In the genomic region with DNA sequence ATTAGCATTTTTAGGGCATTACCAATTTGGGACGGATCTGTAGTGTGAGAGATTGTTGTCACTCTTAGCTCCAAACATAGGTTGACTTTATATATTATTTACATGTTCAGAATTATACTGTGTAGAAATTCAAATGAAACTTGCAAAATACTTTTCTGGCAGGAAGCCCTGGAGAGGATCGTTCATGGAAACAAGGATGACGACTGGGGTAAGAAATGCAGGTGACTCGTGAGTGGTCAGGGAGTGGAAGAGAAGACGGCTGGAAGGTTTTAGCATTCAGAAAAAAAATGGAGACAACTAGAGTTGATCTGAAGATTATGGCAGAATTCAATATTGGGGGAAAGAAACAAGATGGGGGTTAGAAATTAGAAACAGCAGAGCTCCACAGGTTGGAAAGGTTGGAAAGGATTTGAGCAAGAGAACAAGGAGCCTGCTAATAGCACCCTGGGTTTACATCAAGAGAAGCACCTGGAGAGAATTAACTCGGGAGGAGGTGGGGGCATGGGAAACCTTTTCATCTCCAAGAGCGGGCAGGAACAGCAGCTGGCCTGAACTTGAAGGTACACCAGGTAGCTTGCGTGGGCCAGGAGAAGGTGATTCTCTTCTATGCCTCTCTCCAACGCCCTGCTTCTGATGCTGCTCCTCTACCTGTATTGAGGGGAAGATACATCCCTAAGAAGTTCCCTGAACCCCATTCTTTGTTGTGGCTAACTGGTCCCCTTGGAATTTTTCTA, we compare ENCODE assay signal across 1 cellular context.
TF ChIP-seq lines count a peak whose summit lies in the region.

No MANE protein-coding gene starts in this region.

TF ChIP-seq in GM23338, 12 proteins besides CTCF, POLR2A, EP300 and RAD21 (continued from another document):
- TF ChIP-seq, protein P1, sequence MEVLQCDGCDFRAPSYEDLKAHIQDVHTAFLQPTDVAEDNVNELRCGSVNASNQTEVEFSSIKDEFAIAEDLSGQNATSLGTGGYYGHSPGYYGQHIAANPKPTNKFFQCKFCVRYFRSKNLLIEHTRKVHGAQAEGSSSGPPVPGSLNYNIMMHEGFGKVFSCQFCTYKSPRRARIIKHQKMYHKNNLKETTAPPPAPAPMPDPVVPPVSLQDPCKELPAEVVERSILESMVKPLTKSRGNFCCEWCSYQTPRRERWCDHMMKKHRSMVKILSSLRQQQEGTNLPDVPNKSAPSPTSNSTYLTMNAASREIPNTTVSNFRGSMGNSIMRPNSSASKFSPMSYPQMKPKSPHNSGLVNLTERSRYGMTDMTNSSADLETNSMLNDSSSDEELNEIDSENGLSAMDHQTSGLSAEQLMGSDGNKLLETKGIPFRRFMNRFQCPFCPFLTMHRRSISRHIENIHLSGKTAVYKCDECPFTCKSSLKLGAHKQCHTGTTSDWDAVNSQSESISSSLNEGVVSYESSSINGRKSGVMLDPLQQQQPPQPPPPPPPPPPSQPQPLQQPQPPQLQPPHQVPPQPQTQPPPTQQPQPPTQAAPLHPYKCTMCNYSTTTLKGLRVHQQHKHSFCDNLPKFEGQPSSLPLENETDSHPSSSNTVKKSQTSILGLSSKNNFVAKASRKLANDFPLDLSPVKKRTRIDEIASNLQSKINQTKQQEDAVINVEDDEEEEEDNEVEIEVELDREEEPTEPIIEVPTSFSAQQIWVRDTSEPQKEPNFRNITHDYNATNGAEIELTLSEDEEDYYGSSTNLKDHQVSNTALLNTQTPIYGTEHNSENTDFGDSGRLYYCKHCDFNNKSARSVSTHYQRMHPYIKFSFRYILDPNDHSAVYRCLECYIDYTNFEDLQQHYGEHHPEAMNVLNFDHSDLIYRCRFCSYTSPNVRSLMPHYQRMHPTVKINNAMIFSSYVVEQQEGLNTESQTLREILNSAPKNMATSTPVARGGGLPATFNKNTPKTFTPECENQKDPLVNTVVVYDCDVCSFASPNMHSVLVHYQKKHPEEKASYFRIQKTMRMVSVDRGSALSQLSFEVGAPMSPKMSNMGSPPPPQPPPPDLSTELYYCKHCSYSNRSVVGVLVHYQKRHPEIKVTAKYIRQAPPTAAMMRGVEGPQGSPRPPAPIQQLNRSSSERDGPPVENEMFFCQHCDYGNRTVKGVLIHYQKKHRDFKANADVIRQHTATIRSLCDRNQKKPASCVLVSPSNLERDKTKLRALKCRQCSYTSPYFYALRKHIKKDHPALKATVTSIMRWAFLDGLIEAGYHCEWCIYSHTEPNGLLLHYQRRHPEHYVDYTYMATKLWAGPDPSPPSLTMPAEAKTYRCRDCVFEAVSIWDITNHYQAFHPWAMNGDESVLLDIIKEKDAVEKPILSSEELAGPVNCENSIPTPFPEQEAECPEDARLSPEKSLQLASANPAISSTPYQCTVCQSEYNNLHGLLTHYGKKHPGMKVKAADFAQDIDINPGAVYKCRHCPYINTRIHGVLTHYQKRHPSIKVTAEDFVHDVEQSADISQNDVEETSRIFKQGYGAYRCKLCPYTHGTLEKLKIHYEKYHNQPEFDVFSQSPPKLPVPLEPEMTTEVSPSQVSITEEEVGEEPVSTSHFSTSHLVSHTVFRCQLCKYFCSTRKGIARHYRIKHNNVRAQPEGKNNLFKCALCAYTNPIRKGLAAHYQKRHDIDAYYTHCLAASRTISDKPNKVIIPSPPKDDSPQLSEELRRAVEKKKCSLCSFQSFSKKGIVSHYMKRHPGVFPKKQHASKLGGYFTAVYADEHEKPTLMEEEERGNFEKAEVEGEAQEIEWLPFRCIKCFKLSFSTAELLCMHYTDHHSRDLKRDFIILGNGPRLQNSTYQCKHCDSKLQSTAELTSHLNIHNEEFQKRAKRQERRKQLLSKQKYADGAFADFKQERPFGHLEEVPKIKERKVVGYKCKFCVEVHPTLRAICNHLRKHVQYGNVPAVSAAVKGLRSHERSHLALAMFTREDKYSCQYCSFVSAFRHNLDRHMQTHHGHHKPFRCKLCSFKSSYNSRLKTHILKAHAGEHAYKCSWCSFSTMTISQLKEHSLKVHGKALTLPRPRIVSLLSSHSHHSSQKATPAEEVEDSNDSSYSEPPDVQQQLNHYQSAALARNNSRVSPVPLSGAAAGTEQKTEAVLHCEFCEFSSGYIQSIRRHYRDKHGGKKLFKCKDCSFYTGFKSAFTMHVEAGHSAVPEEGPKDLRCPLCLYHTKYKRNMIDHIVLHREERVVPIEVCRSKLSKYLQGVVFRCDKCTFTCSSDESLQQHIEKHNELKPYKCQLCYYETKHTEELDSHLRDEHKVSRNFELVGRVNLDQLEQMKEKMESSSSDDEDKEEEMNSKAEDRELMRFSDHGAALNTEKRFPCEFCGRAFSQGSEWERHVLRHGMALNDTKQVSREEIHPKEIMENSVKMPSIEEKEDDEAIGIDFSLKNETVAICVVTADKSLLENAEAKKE (CRISPR knock-in tag; IDR thresholded peaks at IDR 0.05), result no peak
- no peak for TF ChIP-seq EZH2phosphoT487 (IDR thresholded peaks at IDR 0.05; ENCODE audit: unreplicated experiment)
- TF ChIP-seq POLR2AphosphoS5 (IDR thresholded peaks at IDR 0.05; ENCODE audit: low read depth), result no peak
- no peak for TF ChIP-seq EZH2 (IDR thresholded peaks at IDR 0.05; ENCODE audit: low read depth, unreplicated experiment)
- TF ChIP-seq, protein P2, sequence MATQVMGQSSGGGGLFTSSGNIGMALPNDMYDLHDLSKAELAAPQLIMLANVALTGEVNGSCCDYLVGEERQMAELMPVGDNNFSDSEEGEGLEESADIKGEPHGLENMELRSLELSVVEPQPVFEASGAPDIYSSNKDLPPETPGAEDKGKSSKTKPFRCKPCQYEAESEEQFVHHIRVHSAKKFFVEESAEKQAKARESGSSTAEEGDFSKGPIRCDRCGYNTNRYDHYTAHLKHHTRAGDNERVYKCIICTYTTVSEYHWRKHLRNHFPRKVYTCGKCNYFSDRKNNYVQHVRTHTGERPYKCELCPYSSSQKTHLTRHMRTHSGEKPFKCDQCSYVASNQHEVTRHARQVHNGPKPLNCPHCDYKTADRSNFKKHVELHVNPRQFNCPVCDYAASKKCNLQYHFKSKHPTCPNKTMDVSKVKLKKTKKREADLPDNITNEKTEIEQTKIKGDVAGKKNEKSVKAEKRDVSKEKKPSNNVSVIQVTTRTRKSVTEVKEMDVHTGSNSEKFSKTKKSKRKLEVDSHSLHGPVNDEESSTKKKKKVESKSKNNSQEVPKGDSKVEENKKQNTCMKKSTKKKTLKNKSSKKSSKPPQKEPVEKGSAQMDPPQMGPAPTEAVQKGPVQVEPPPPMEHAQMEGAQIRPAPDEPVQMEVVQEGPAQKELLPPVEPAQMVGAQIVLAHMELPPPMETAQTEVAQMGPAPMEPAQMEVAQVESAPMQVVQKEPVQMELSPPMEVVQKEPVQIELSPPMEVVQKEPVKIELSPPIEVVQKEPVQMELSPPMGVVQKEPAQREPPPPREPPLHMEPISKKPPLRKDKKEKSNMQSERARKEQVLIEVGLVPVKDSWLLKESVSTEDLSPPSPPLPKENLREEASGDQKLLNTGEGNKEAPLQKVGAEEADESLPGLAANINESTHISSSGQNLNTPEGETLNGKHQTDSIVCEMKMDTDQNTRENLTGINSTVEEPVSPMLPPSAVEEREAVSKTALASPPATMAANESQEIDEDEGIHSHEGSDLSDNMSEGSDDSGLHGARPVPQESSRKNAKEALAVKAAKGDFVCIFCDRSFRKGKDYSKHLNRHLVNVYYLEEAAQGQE (IDR thresholded peaks at IDR 0.05; ENCODE audit: unreplicated experiment), result no peak
- TF ChIP-seq JUNB (IDR thresholded peaks at IDR 0.05; ENCODE audit: unreplicated experiment), result no peak
- TF ChIP-seq ZNF331 (CRISPR knock-in tag; IDR thresholded peaks at IDR 0.05; ENCODE audit: low read depth), result no peak
- TF ChIP-seq ZNF114 (CRISPR knock-in tag; IDR thresholded peaks at IDR 0.05), result no peak
- TF ChIP-seq, protein P3, sequence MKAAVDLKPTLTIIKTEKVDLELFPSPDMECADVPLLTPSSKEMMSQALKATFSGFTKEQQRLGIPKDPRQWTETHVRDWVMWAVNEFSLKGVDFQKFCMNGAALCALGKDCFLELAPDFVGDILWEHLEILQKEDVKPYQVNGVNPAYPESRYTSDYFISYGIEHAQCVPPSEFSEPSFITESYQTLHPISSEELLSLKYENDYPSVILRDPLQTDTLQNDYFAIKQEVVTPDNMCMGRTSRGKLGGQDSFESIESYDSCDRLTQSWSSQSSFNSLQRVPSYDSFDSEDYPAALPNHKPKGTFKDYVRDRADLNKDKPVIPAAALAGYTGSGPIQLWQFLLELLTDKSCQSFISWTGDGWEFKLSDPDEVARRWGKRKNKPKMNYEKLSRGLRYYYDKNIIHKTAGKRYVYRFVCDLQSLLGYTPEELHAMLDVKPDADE (IDR thresholded peaks at IDR 0.05), result no peak
- TF ChIP-seq NANOG (IDR thresholded peaks at IDR 0.05; ENCODE audit: borderline replicate concordance), result no peak
